14 cellular contexts compared by ENCODE assay signal in genomic region chr12:33476058-33476457, GRCh38. TPM values are rescaled to one million over a fixed set of nuclear protein-coding genes. Genes with fewer than 3 reads are reported as not detected.
"Had no signal": no experiment of that assay in that cellular context is flagged by ENCODE, and none has a peak within 500 bp of the region (broad histone marks: within the 10 kb centered on the region; RNA-seq: fewer than 3 reads in every experiment).

No MANE protein-coding gene starts in this region.

- H3K4me1 ChIP-seq: stomach, uterus had no signal

- DNase-seq: activated CD4-positive, alpha-beta T cell treated with anti-CD3 and anti-CD28 coated beads, Interleukin-2, amount 50 U/mL, for 1 hour; activated CD4-positive, CD25-positive, alpha-beta regulatory T cell; activated naive CD4-positive, alpha-beta T cell treated with anti-CD3 and anti-CD28 coated beads, Interleukin-2, amount 10 ng/mL, durations not matched to agents 7 days and 5 days; activated T-cell treated with anti-CD3 and anti-CD28 coated beads for 4 hours; erythroblast; foreskin fibroblast; head of caudate nucleus; stomach; uterus had no signal

- FAIRE-seq: TTC549 had no signal

- H3K9me3 ChIP-seq: uterus had no signal

- H3K4me3 ChIP-seq: stomach, uterus had no signal

- H3K36me3 ChIP-seq: stomach, uterus had no signal

- H3K27me3 ChIP-seq: stomach, uterus had no signal

- H3K27ac ChIP-seq: stomach, uterus had no signal

RNA-seq across cellular contexts. Expression of gene SYT10, which starts 36.4 kb away (rescaled TPM):
- total RNA-seq: activated CD8-positive, alpha-beta memory T cell treated with anti-CD3 and anti-CD28 coated beads for 36 hours; activated T-helper 2 cell treated with anti-CD3 and anti-CD28 coated beads, Interferon-gamma antibody, Interleukin-2, Interleukin-4, amounts not matched to agents 10 μg/mL and 5 μg/mL and 100 μg/mL, durations not matched to agents 14 hours and 24 hours and 36 hours; osteocyte had no signal
- polyA plus RNA-seq: thymus had no signal
